ENCODE assay signal across 1 cellular context in genomic region chr1:211514030-211514754, GRCh38.
A peak's percentile ranks its signal among the peaks of the same experiment; 100 is the strongest.
TF ChIP-seq lines count a peak whose summit lies in the region.

No MANE protein-coding gene starts in this region.

TF ChIP-seq in HEK293, 187 proteins besides CTCF, POLR2A, EP300 and RAD21 (continued from another document and continues in another):
- TF ChIP-seq BCL11A (tag by site-specific recombination; IDR thresholded peaks at IDR 0.05; ENCODE audit: low read depth) (peak; percentile 37; the same call in 1 of the 2 replicates), ZNF324 (tag by site-specific recombination; IDR thresholded peaks at IDR 0.05) (peak; percentile 36; the same call in 1 of the 2 replicates), ZNF2 (tag by site-specific recombination; IDR thresholded peaks at IDR 0.05) (peak; percentile 78), ZNF148 (tag by site-specific recombination; IDR thresholded peaks at IDR 0.05; ENCODE audit: borderline replicate concordance) (no peak), ZBTB20 (tag by site-specific recombination; IDR thresholded peaks at IDR 0.05) (peak; percentile 90), ZNF426 (tag by site-specific recombination; IDR thresholded peaks at IDR 0.05) (no peak), ZNF664 (tag by site-specific recombination; IDR thresholded peaks at IDR 0.05) (no peak), ZNF768 (tag by site-specific recombination; IDR thresholded peaks at IDR 0.05) (no peak), MZF1 (tag by site-specific recombination; IDR thresholded peaks at IDR 0.05; ENCODE audit: borderline replicate concordance) (no peak), ZNF560 (tag by site-specific recombination; IDR thresholded peaks at IDR 0.05; ENCODE audit: borderline replicate concordance) (no peak), ZNF548 (tag by site-specific recombination; IDR thresholded peaks at IDR 0.05) (no peak), ZNF221 (tag by site-specific recombination; IDR thresholded peaks at IDR 0.05; ENCODE audit: borderline replicate concordance) (no peak), ZIC2 (tag by site-specific recombination; IDR thresholded peaks at IDR 0.05) (no peak), ZNF792 (tag by site-specific recombination; IDR thresholded peaks at IDR 0.05) (no peak), ZNF785 (tag by site-specific recombination; IDR thresholded peaks at IDR 0.05) (no peak), ZFHX2 (tag by site-specific recombination; conservative IDR thresholded peaks at IDR 0.05) (no peak), GFI1B (tag by site-specific recombination; IDR thresholded peaks at IDR 0.05) (no peak), KLF7 (tag by site-specific recombination; IDR thresholded peaks at IDR 0.05; ENCODE audit: borderline replicate concordance) (no peak), ZNF132 (tag by site-specific recombination; IDR thresholded peaks at IDR 0.05; ENCODE audit: borderline replicate concordance) (no peak), ZNF777 (tag by site-specific recombination; IDR thresholded peaks at IDR 0.05; ENCODE audit: borderline replicate concordance) (no peak), ZNF645 (tag by site-specific recombination; IDR thresholded peaks at IDR 0.05) (no peak), FEZF1 (tag by site-specific recombination; IDR thresholded peaks at IDR 0.05) (no peak), ZNF146 (tag by site-specific recombination; IDR thresholded peaks at IDR 0.05) (no peak), ZNF112 (tag by site-specific recombination; IDR thresholded peaks at IDR 0.05) (no peak), AEBP2 (tag by site-specific recombination; IDR thresholded peaks at IDR 0.05; ENCODE audit: borderline replicate concordance) (no peak), ZEB2 (tag by site-specific recombination; IDR thresholded peaks at IDR 0.05) (0 out of 2 replicates have a peak, but pooled peaks have one; percentile 16), ZNF214 (tag by site-specific recombination; IDR thresholded peaks at IDR 0.05; ENCODE audit: borderline replicate concordance) (no peak), ZNF549 (tag by site-specific recombination; IDR thresholded peaks at IDR 0.05) (no peak), SCRT2 (tag by site-specific recombination; IDR thresholded peaks at IDR 0.05) (no peak), WT1 (tag by site-specific recombination; IDR thresholded peaks at IDR 0.05) (0 out of 2 replicates have a peak, but pooled peaks have one; percentile 11), ZNF571 (tag by site-specific recombination; IDR thresholded peaks at IDR 0.05) (no peak), ZNF155 (tag by site-specific recombination; IDR thresholded peaks at IDR 0.05) (no peak), ZNF48 (tag by site-specific recombination; IDR thresholded peaks at IDR 0.05) (no peak), ZNF623 (tag by site-specific recombination; IDR thresholded peaks at IDR 0.05) (no peak), GLIS1 (tag by site-specific recombination; IDR thresholded peaks at IDR 0.05) (no peak), ZNF10 (tag by site-specific recombination; IDR thresholded peaks at IDR 0.05) (0 out of 2 replicates have a peak, but pooled peaks have one; percentile 26), OSR2 (tag by site-specific recombination; IDR thresholded peaks at IDR 0.05) (no peak), ZNF610 (tag by site-specific recombination; IDR thresholded peaks at IDR 0.05; ENCODE audit: borderline replicate concordance) (no peak), BCL11B (tag by site-specific recombination; IDR thresholded peaks at IDR 0.05; ENCODE audit: low read depth) (no peak), ZNF311 (tag by site-specific recombination; IDR thresholded peaks at IDR 0.05; ENCODE audit: borderline replicate concordance) (no peak), BCL6B (tag by site-specific recombination; IDR thresholded peaks at IDR 0.05) (no peak), ZNF341 (tag by site-specific recombination; IDR thresholded peaks at IDR 0.05; ENCODE audit: low read depth) (no peak)
- TF ChIP-seq, protein P1, sequence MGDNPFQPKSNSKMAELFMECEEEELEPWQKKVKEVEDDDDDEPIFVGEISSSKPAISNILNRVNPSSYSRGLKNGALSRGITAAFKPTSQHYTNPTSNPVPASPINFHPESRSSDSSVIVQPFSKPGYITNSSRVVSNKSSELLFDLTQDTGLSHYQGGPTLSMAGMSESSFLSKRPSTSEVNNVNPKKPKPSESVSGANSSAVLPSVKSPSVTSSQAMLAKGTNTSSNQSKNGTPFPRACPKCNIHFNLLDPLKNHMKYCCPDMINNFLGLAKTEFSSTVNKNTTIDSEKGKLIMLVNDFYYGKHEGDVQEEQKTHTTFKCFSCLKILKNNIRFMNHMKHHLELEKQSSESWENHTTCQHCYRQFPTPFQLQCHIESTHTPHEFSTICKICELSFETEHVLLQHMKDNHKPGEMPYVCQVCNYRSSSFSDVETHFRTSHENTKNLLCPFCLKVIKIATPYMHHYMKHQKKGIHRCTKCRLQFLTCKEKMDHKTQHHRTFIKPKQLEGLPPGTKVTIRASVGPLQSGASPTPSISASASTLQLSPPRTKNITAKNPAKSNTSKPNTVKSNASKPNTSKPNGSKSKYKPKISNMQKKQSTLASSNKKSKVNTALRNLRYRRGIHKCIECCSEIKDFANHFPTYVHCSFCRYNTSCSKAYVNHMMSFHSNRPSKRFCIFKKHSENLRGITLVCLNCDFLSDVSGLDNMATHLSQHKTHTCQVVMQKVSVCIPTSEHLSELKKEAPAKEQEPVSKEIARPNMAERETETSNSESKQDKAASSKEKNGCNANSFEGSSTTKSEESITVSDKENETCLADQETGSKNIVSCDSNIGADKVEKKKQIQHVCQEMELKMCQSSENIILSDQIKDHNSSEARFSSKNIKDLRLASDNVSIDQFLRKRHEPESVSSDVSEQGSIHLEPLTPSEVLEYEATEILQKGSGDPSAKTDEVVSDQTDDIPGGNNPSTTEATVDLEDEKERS (tag by site-specific recombination; IDR thresholded peaks at IDR 0.05) = no peak
- TF ChIP-seq, protein P2, sequence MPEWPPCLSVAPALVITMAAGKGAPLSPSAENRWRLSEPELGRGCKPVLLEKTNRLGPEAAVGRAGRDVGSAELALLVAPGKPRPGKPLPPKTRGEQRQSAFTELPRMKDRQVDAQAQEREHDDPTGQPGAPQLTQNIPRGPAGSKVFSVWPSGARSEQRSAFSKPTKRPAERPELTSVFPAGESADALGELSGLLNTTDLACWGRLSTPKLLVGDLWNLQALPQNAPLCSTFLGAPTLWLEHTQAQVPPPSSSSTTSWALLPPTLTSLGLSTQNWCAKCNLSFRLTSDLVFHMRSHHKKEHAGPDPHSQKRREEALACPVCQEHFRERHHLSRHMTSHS (tag by site-specific recombination; IDR thresholded peaks at IDR 0.05) = no peak
- TF ChIP-seq, protein P3, sequence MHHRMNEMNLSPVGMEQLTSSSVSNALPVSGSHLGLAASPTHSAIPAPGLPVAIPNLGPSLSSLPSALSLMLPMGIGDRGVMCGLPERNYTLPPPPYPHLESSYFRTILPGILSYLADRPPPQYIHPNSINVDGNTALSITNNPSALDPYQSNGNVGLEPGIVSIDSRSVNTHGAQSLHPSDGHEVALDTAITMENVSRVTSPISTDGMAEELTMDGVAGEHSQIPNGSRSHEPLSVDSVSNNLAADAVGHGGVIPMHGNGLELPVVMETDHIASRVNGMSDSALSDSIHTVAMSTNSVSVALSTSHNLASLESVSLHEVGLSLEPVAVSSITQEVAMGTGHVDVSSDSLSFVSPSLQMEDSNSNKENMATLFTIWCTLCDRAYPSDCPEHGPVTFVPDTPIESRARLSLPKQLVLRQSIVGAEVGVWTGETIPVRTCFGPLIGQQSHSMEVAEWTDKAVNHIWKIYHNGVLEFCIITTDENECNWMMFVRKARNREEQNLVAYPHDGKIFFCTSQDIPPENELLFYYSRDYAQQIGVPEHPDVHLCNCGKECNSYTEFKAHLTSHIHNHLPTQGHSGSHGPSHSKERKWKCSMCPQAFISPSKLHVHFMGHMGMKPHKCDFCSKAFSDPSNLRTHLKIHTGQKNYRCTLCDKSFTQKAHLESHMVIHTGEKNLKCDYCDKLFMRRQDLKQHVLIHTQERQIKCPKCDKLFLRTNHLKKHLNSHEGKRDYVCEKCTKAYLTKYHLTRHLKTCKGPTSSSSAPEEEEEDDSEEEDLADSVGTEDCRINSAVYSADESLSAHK (tag by site-specific recombination; IDR thresholded peaks at IDR 0.05) = no peak
- TF ChIP-seq, protein P4, sequence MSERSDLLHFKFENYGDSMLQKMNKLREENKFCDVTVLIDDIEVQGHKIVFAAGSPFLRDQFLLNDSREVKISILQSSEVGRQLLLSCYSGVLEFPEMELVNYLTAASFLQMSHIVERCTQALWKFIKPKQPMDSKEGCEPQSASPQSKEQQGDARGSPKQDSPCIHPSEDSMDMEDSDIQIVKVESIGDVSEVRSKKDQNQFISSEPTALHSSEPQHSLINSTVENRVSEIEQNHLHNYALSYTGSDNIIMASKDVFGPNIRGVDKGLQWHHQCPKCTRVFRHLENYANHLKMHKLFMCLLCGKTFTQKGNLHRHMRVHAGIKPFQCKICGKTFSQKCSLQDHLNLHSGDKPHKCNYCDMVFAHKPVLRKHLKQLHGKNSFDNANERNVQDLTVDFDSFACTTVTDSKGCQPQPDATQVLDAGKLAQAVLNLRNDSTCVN (tag by site-specific recombination; optimal IDR thresholded peaks at IDR 0.05) = peak; percentile 35
- TF ChIP-seq, protein P5, sequence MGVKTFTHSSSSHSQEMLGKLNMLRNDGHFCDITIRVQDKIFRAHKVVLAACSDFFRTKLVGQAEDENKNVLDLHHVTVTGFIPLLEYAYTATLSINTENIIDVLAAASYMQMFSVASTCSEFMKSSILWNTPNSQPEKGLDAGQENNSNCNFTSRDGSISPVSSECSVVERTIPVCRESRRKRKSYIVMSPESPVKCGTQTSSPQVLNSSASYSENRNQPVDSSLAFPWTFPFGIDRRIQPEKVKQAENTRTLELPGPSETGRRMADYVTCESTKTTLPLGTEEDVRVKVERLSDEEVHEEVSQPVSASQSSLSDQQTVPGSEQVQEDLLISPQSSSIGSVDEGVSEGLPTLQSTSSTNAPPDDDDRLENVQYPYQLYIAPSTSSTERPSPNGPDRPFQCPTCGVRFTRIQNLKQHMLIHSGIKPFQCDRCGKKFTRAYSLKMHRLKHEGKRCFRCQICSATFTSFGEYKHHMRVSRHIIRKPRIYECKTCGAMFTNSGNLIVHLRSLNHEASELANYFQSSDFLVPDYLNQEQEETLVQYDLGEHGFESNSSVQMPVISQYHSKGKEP (tag by site-specific recombination; IDR thresholded peaks at IDR 0.05) = no peak
- TF ChIP-seq, protein P6, sequence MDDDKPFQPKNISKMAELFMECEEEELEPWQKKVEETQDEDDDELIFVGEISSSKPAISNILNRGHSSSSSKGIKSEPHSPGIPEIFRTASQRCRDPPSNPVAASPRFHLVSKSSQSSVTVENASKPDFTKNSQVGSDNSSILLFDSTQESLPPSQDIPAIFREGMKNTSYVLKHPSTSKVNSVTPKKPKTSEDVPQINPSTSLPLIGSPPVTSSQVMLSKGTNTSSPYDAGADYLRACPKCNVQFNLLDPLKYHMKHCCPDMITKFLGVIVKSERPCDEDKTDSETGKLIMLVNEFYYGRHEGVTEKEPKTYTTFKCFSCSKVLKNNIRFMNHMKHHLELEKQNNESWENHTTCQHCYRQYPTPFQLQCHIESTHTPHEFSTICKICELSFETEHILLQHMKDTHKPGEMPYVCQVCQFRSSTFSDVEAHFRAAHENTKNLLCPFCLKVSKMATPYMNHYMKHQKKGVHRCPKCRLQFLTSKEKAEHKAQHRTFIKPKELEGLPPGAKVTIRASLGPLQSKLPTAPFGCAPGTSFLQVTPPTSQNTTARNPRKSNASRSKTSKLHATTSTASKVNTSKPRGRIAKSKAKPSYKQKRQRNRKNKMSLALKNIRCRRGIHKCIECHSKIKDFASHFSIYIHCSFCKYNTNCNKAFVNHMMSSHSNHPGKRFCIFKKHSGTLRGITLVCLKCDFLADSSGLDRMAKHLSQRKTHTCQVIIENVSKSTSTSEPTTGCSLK (tag by site-specific recombination; IDR thresholded peaks at IDR 0.05) = no peak
